Comparison of ENCODE assay signal across 1 cellular context in the genomic region with DNA sequence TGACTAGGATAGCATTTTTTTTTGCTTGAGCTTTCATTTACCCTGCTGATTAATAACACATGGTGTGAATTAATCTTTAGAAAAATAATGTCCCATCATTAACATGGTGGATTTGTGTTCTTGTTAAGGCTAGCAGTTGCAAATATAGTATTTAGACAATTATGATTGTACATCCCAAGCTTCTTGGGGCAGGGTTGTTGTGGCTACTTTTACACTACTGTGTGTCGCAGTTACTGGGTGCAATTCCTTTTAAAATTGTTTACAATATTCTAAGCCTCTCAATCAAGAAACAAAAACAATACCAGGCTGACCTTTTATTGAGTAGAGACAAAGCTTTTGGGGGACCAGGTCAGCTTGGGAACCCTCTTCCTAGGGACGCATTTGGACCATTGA.
A peak's percentile ranks its signal among the peaks of the same experiment; 100 is the strongest.
TF ChIP-seq lines count a peak whose summit lies in the region.

No MANE protein-coding gene starts in this region.

TF ChIP-seq in HepG2, 621 proteins besides CTCF, POLR2A, EP300 and RAD21 (continued from another document):
- no peak for TF ChIP-seq KDM5A (IDR thresholded peaks at IDR 0.05; ENCODE audit: borderline replicate concordance, low read length)
- TF ChIP-seq ZMAT3 (CRISPR knock-in tag; conservative IDR thresholded peaks at IDR 0.05), result 0 out of 2 replicates have a peak, but pooled peaks have one; percentile 4
- TF ChIP-seq, protein P1, sequence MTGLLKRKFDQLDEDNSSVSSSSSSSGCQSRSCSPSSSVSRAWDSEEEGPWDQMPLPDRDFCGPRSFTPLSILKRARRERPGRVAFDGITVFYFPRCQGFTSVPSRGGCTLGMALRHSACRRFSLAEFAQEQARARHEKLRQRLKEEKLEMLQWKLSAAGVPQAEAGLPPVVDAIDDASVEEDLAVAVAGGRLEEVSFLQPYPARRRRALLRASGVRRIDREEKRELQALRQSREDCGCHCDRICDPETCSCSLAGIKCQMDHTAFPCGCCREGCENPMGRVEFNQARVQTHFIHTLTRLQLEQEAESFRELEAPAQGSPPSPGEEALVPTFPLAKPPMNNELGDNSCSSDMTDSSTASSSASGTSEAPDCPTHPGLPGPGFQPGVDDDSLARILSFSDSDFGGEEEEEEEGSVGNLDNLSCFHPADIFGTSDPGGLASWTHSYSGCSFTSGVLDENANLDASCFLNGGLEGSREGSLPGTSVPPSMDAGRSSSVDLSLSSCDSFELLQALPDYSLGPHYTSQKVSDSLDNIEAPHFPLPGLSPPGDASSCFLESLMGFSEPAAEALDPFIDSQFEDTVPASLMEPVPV (CRISPR knock-in tag; IDR thresholded peaks at IDR 0.05), result 0 out of 2 replicates have a peak, but pooled peaks have one; percentile 55
- TF ChIP-seq TARDBP (CRISPR knock-in tag; IDR thresholded peaks at IDR 0.05), result 0 out of 2 replicates have a peak, but pooled peaks have one; percentile 29
- 0 out of 2 replicates have a peak, but pooled peaks have one; percentile 65 for TF ChIP-seq ZNF816 (CRISPR knock-in tag; IDR thresholded peaks at IDR 0.05; ENCODE audit: borderline replicate concordance)
- no peak for TF ChIP-seq NCOA1 (CRISPR knock-in tag; IDR thresholded peaks at IDR 0.05)
- peak; percentile 16; the same call in 1 of the 2 replicates for TF ChIP-seq RBFOX2 (IDR thresholded peaks at IDR 0.05; ENCODE audit: low read depth, low read length)
